In the genomic region with DNA sequence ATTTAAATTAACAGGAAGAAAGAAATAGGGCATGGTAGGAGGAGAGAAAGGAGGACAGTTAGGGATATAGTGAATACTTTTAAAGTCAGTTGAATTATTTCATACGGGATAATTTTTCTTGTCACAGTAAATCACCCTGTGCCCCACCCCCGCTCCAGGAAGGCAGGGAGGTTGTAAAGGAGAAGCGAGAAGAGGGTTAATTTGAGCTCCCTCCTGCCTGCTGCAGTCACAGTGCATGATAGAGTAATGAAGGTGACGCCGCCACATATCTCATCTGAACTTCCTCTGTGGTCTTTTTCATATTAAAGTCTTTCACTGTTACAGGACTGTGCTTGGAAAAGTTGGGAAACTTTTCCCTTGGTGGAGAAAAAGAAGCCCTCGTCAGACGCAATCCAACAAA, we compare ENCODE assay signal across 8 cellular contexts. TPM values are rescaled to one million over a fixed set of nuclear protein-coding genes. Genes with fewer than 3 reads are reported as not detected.
DNase-seq lines count a peak whose midpoint lies in the region; ATAC-seq and TF ChIP-seq lines count a peak whose summit lies in the region.

No MANE protein-coding gene starts in this region.

- H3F3A ChIP-seq in smooth muscle cell (ENCODE audit: low read depth) = no peaks in the 10 kb centered on the region

- peak; percentile 42 for DNase-seq in NCI-H510A treated with DMSO at 0.1 percent for 48 hours (lab: John Stamatoyannopoulos, UW)
- no peak for DNase-seq in NCI-H510A (lab: John Stamatoyannopoulos, UW)
- DNase-seq in activated CD4-positive, alpha-beta memory T cell treated with anti-CD3 and anti-CD28 coated beads for 36 hours = peak; percentile 14
- DNase-seq in hepatocyte (ENCODE audit: low spot score) = no peak
- DNase-seq in smooth muscle cell (lab: John Stamatoyannopoulos, UW; ENCODE audit: unreplicated experiment) = no peak
- no peak for DNase-seq in cerebellum (ENCODE audit: low spot score)

- H3K27me3 ChIP-seq in hepatocyte (no peaks in the 10 kb centered on the region), smooth muscle cell (ENCODE audit: low read depth) (peaks cover 31% of the 10 kb centered on the region)

- no peak for ATAC-seq in HG02623 (IDR thresholded peaks at IDR 0.05; ENCODE audit: unreplicated experiment)
- no peak for ATAC-seq in GM18858 (IDR thresholded peaks at IDR 0.05; ENCODE audit: unreplicated experiment)

- H3K9me2 ChIP-seq in hepatocyte (replicated peaks; ENCODE audit: insufficient read depth) = no peaks in the 10 kb centered on the region

- H4K20me1 ChIP-seq in hepatocyte (ENCODE audit: insufficient read depth, poor library complexity, severe bottlenecking) (peaks cover 13% of the 10 kb centered on the region), smooth muscle cell (ENCODE audit: low read depth) (peaks cover 8% of the 10 kb centered on the region)

- CTCF ChIA-PET in activated CD4-positive, alpha-beta memory T cell treated with anti-CD3 and anti-CD28 coated beads for 36 hours (lab: Charles Lee) = interaction anchor here (0.6 to 1.7 kb wide), 5 partner anchors 10 to 1458 kb away, joined by 3 to 12 read pairs (median 3); no protein-coding TSS in a partner anchor

- H3K36me3 Mint-ChIP-seq in activated CD4-positive, alpha-beta memory T cell treated with anti-CD3 and anti-CD28 coated beads for 36 hours = no peaks in the 10 kb centered on the region

- peak overlapping the region; percentile 79 for H3K4me2 ChIP-seq in hepatocyte
- H3K4me2 ChIP-seq in smooth muscle cell = peak overlapping the region; percentile 98

- H3K27ac ChIP-seq in hepatocyte (peak overlapping the region; percentile 77), smooth muscle cell (ENCODE audit: low read depth) (peak overlapping the region; percentile 64)

- peak overlapping the region; percentile 91 for H3K4me3 Mint-ChIP-seq in activated CD4-positive, alpha-beta memory T cell treated with anti-CD3 and anti-CD28 coated beads for 36 hours

- H3K9me3 ChIP-seq in hepatocyte (ENCODE audit: low read depth) (no peaks in the 10 kb centered on the region), smooth muscle cell (replicated peaks; ENCODE audit: low read depth) (no peaks in the 10 kb centered on the region)

- H3K36me3 ChIP-seq in hepatocyte (replicated peaks; ENCODE audit: insufficient read depth, low read depth) = no peaks in the 10 kb centered on the region
- no peaks in the 10 kb centered on the region for H3K36me3 ChIP-seq in smooth muscle cell (ENCODE audit: low read depth)

- H3K79me2 ChIP-seq in hepatocyte = peaks cover 42% of the 10 kb centered on the region
- H3K79me2 ChIP-seq in smooth muscle cell (ENCODE audit: low read depth) = no peaks in the 10 kb centered on the region

- H2AFZ ChIP-seq in hepatocyte (peak overlapping the region; percentile 81), smooth muscle cell (ENCODE audit: low read depth) (peak overlapping the region; percentile 99)

- no peak overlapping the region for H3K27ac Mint-ChIP-seq in activated CD4-positive, alpha-beta memory T cell treated with anti-CD3 and anti-CD28 coated beads for 36 hours

- H3K27me3 Mint-ChIP-seq in activated CD4-positive, alpha-beta memory T cell treated with anti-CD3 and anti-CD28 coated beads for 36 hours = peaks cover 15% of the 10 kb centered on the region

- POLR2A ChIA-PET in activated CD4-positive, alpha-beta memory T cell treated with anti-CD3 and anti-CD28 coated beads for 36 hours (lab: Charles Lee) = interaction anchor here (1.2 kb wide), 1 partner anchor 11 kb away, joined by 3 read pairs; no protein-coding TSS in a partner anchor

- WGBS in hepatocyte (ENCODE audit: low lambda C conversion rate, missing lambda C conversion rate) = 9% methylated on average over 7 of the region's 7 CpGs
- WGBS in smooth muscle cell (ENCODE audit: low lambda C conversion rate) = 13% methylated on average over 7 of the region's 7 CpGs

- intact Hi-C loops in activated CD4-positive, alpha-beta memory T cell treated with anti-CD3 and anti-CD28 coated beads for 36 hours (cut with micrococcal nuclease) = no loop called here

- H3K4me1 Mint-ChIP-seq in activated CD4-positive, alpha-beta memory T cell treated with anti-CD3 and anti-CD28 coated beads for 36 hours (ENCODE audit: low read depth) = peaks cover 28% of the 10 kb centered on the region

- peak overlapping the region; percentile 46 for H3K9ac ChIP-seq in smooth muscle cell (ENCODE audit: low read depth)

- H3K4me1 ChIP-seq in hepatocyte (ENCODE audit: insufficient read depth) (peaks cover 6% of the 10 kb centered on the region), smooth muscle cell (ENCODE audit: low read depth) (peaks cover 15% of the 10 kb centered on the region)

- H3K4me3 ChIP-seq in hepatocyte (peak overlapping the region; percentile 70), smooth muscle cell (peak overlapping the region; percentile 81)

- TF ChIP-seq CTCF in hepatocyte (IDR thresholded peaks at IDR 0.05; ENCODE audit: poor library complexity) (no peak), smooth muscle cell (IDR thresholded peaks at IDR 0.05; ENCODE audit: borderline replicate concordance, insufficient read depth, poor library complexity, severe bottlenecking) (no peak)

- no peaks in the 10 kb centered on the region for H3K9me3 Mint-ChIP-seq in activated CD4-positive, alpha-beta memory T cell treated with anti-CD3 and anti-CD28 coated beads for 36 hours

RNA-seq across cellular contexts. Expression of gene PCSK5, which starts 0.9 kb away (rescaled TPM):
- total RNA-seq in activated CD4-positive, alpha-beta memory T cell treated with anti-CD3 and anti-CD28 coated beads for 36 hours = 1 to 10 TPM; 2.0 to 2.1 TPM
- total RNA-seq in hepatocyte (67.5 and 71.7 TPM in 2 replicates), smooth muscle cell (2.2 and 2.3 TPM in 2 replicates), cerebellum (31.7 TPM)
- polyA plus RNA-seq in hepatocyte (59.1 and 61.0 TPM in 2 replicates), smooth muscle cell (2.8 and 3.4 TPM in 2 replicates)

Comparison
In these comparisons a context has a peak if more than half of its experiments do, and no peak if none do; other contexts are left out.
1. DNase-seq: peak in NCI-H510A treated with DMSO at 0.1 percent for 48 hours (single experiment) and activated CD4-positive, alpha-beta memory T cell treated with anti-CD3 and anti-CD28 coated beads for 36 hours (single experiment); none in NCI-H510A (single experiment), hepatocyte (single experiment), smooth muscle cell (single experiment) and cerebellum (single experiment).